Comparison of ENCODE assay signal across 16 cellular contexts in the genomic region with DNA sequence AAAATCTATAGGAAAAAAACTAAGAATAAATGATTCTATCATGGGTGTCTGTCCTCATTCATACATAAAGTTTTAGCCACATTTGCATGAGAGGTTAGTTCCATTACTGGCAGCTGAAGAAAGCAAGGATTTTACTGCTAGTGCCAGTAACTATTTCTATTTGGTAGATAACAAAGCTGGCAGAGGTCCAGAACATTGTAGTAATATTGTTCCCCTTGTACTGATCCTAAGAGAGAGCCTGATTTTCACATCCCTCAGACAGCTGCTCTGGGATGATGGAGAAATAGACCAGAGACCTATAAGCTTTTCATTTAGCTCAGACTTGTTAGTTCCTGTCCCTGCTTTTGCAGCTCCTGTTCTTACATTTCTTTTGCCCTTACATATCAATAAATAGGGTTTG.
"Had no signal": no experiment of that assay in that cellular context is flagged by ENCODE, and none has a peak within 500 bp of the region (broad histone marks: within the 10 kb centered on the region; RNA-seq: fewer than 3 reads in every experiment).

No MANE protein-coding gene starts in this region.

- ATAC-seq: activated CD8-positive, alpha-beta T cell treated with anti-CD3 and anti-CD28 coated beads, Interleukin-2, amount 10 ng/mL, durations not matched to agents 7 days and 5 days; activated T-cell treated with anti-CD3 and anti-CD28 coated beads, Interleukin-2, amount 50 U/mL, for 4 hours; natural killer cell; T-cell had no signal

- H3K27ac Mint-ChIP-seq: activated B cell treated with CpG ODN at 0.5 μM for 24 hours; activated CD4-positive, alpha-beta T cell treated with anti-CD3 and anti-CD28 coated beads, Interleukin-2, amount 10 ng/mL, durations not matched to agents 24 days and 14 days; activated CD8-positive, alpha-beta T cell treated with anti-CD3 and anti-CD28 coated beads, Interleukin-2, amount 10 ng/mL, durations not matched to agents 7 days and 5 days; endodermal cell; natural killer cell; T-cell had no signal

- H3K9me3 ChIP-seq: sigmoid colon, thyroid gland had no signal

- H3K4me3 ChIP-seq: dorsolateral prefrontal cortex, sigmoid colon, thyroid gland had no signal

- H3K4me3 Mint-ChIP-seq: activated B cell treated with CpG ODN at 0.5 μM for 24 hours; activated CD4-positive, alpha-beta T cell treated with anti-CD3 and anti-CD28 coated beads, Interleukin-2, amount 10 ng/mL, durations not matched to agents 24 days and 14 days; activated CD8-positive, alpha-beta T cell treated with anti-CD3 and anti-CD28 coated beads, Interleukin-2, amount 10 ng/mL, durations not matched to agents 7 days and 5 days; activated T-cell treated with anti-CD3 and anti-CD28 coated beads, Interleukin-2, amount 50 U/mL, for 4 hours; endodermal cell; natural killer cell; T-cell had no signal

- DNase-seq: activated B cell treated with CpG ODN at 0.5 μM for 24 hours; activated CD4-positive, alpha-beta T cell treated with anti-CD3 and anti-CD28 coated beads, Interleukin-2, amount 10 ng/mL, durations not matched to agents 24 days and 14 days; activated CD8-positive, alpha-beta T cell treated with anti-CD3 and anti-CD28 coated beads, Interleukin-2, amount 10 ng/mL, durations not matched to agents 7 days and 5 days; activated naive CD4-positive, alpha-beta T cell treated with anti-CD3 and anti-CD28 coated beads, Interleukin-2, amount 50 U/mL, for 16 hours; activated T-cell treated with anti-CD3 and anti-CD28 coated beads, Interleukin-2, amount 50 U/mL, for 4 hours; dorsolateral prefrontal cortex; endodermal cell; kidney glomerular epithelial cell; mesenchymal stem cell; natural killer cell; sigmoid colon; stimulated activated CD8-positive, alpha-beta memory T cell treated with anti-CD3 and anti-CD28 coated beads, Interleukin-4, amount 100 ng/mL, for 48 hours; stimulated activated naive CD4-positive, alpha-beta T cell; T-cell; T-helper 9 cell; thyroid gland had no signal

- H3K9me3 Mint-ChIP-seq: activated B cell treated with CpG ODN at 0.5 μM for 24 hours; activated CD4-positive, alpha-beta T cell treated with anti-CD3 and anti-CD28 coated beads, Interleukin-2, amount 10 ng/mL, durations not matched to agents 24 days and 14 days; activated T-cell treated with anti-CD3 and anti-CD28 coated beads, Interleukin-2, amount 50 U/mL, for 4 hours; endodermal cell; natural killer cell; T-cell had no signal

- H3K4me1 ChIP-seq: sigmoid colon had no signal

- H3K27me3 Mint-ChIP-seq: activated B cell treated with CpG ODN at 0.5 μM for 24 hours; activated CD4-positive, alpha-beta T cell treated with anti-CD3 and anti-CD28 coated beads, Interleukin-2, amount 10 ng/mL, durations not matched to agents 24 days and 14 days had no signal

- H3K27ac ChIP-seq: dorsolateral prefrontal cortex, sigmoid colon, thyroid gland had no signal

- H3K36me3 Mint-ChIP-seq: natural killer cell, T-cell had no signal

- H3K36me3 ChIP-seq: sigmoid colon, thyroid gland had no signal

- H3K4me1 Mint-ChIP-seq: activated B cell treated with CpG ODN at 0.5 μM for 24 hours; activated CD4-positive, alpha-beta T cell treated with anti-CD3 and anti-CD28 coated beads, Interleukin-2, amount 10 ng/mL, durations not matched to agents 24 days and 14 days; natural killer cell; T-cell had no signal

- H3K27me3 ChIP-seq: dorsolateral prefrontal cortex, sigmoid colon, thyroid gland had no signal
